In genomic region chr9:2016411-2017208, GRCh38 we compare ENCODE assay signal across 8 cellular contexts.
A peak's percentile ranks its signal among the peaks of the same experiment; 100 is the strongest.
DNase-seq lines count a peak whose midpoint lies in the region; ATAC-seq, FAIRE-seq and TF ChIP-seq lines count a peak whose summit lies in the region.

No MANE protein-coding gene starts in this region.

- H3K27ac ChIP-seq in RWPE2 (ENCODE audit: poor library complexity, severe bottlenecking) (peak overlapping the region; percentile 77), neutrophil (peak overlapping the region; percentile 97), substantia nigra (ENCODE audit: low read depth, low read length, poor library complexity, severe bottlenecking) (peak overlapping the region; percentile 94)

- peak; percentile 44 for DNase-seq in D721Med (ENCODE audit: insufficient read length, low spot score)
- peak; percentile 77 for DNase-seq in HPDE6-E6E7 (ENCODE audit: extremely low spot score)
- peak; percentile 70 for DNase-seq in RWPE2 (ENCODE audit: low spot score)
- peak; percentile 66 for DNase-seq in activated naive CD4-positive, alpha-beta T cell treated with Interleukin-2 at 50 U/mL for 16 hours
- DNase-seq in germinal center (ENCODE audit: low spot score), result peak; percentile 77
- DNase-seq in substantia nigra (lab: John Stamatoyannopoulos, UW), result peak; percentile 24 to 88 (median 73)

- H3K36me3 ChIP-seq in RWPE2 (ENCODE audit: low read depth), result no peaks in the 10 kb centered on the region
- no peaks in the 10 kb centered on the region for H3K36me3 ChIP-seq in neutrophil

- H3K4me3 ChIP-seq in RWPE2 (ENCODE audit: severe bottlenecking), result peak overlapping the region; percentile 62
- H3K4me3 ChIP-seq in neutrophil (ENCODE audit: low read depth in 1 of 2, low read length in 1 of 2), result peak overlapping the region; percentile 90 to 97

- H3K4me1 ChIP-seq in RWPE2 (ENCODE audit: insufficient read depth, poor library complexity, severe bottlenecking) (peaks cover 5% of the 10 kb centered on the region), neutrophil (ENCODE audit: control insufficient read depth in 1 of 2, insufficient read depth in 1 of 2, low read depth in 1 of 2, low read length in 1 of 2) (peaks cover 30 to 34% of the 10 kb centered on the region in 2 experiments)

- H3K9me3 ChIP-seq in RWPE2 (ENCODE audit: severe bottlenecking) (no peaks in the 10 kb centered on the region), neutrophil (no peaks in the 10 kb centered on the region)

- peak; percentile 37 for ATAC-seq in RWPE2 (ENCODE audit: low read depth)
- ATAC-seq in HG02884 (IDR thresholded peaks at IDR 0.05; ENCODE audit: unreplicated experiment), result no peak

- H3K27me3 ChIP-seq in RWPE2 (ENCODE audit: insufficient read depth, poor library complexity, severe bottlenecking) (no peaks in the 10 kb centered on the region), neutrophil (peaks cover 24% of the 10 kb centered on the region)

- FAIRE-seq in D721Med (lab: Jason Lieb, UNC), result no peak

- TF ChIP-seq CTCF in D721Med (IDR thresholded peaks at IDR 0.05; ENCODE audit: insufficient read depth, missing control alignments), result no peak
- no peak for TF ChIP-seq CTCF in RWPE2 (IDR thresholded peaks at IDR 0.05; ENCODE audit: poor library complexity, severe bottlenecking)
- TF ChIP-seq CTCF in neutrophil (IDR thresholded peaks at IDR 0.05), result peak; percentile 26
